8 cellular contexts compared by ENCODE assay signal in genomic region chr17:76264755-76265623, GRCh38. TPM values are rescaled to one million over a fixed set of nuclear protein-coding genes. Genes with fewer than 3 reads are reported as not detected.
DNase-seq lines count a peak whose midpoint lies in the region; ATAC-seq and TF ChIP-seq lines count a peak whose summit lies in the region.

Gene UBALD2 (plus strand): TSS chr17:76265348. CDS start chr17:76265506, 158 bp downstream.

- peak; percentile 76 for TF ChIP-seq POLR2A in erythroblast (IDR thresholded peaks at IDR 0.05; ENCODE audit: low read length)

- no peaks in the 10 kb centered on the region for H3K27me3 ChIP-seq in mucosa of rectum (ENCODE audit: control insufficient read depth in 2 of 2, insufficient read depth in 2 of 2, low read length in 2 of 2)

- H3K27ac ChIP-seq in mucosa of rectum (ENCODE audit: low read depth in 2 of 2, low read length in 2 of 2), result peak within 1 kb of the TSS; percentile 93 to 95

- H3K36me3 Mint-ChIP-seq in activated T-cell treated with anti-CD3 and anti-CD28 coated beads, Interleukin-2, amount 50 U/mL, for 24 hours (ENCODE audit: low read depth), result peaks cover 40% of the 10 kb centered on the region

- H3K4me1 ChIP-seq in mucosa of rectum (ENCODE audit: control insufficient read depth in 2 of 2, insufficient read depth in 2 of 2, low read length in 2 of 2), result peaks cover 75% of the 10 kb centered on the region in 2 donors

- peaks cover 62% of the 10 kb centered on the region for H3K4me1 Mint-ChIP-seq in activated T-cell treated with anti-CD3 and anti-CD28 coated beads, Interleukin-2, amount 50 U/mL, for 24 hours (ENCODE audit: low read depth)

- peak; percentile 96 for DNase-seq in DMS153 treated with DMSO at 0.1 percent for 48 hours (lab: John Stamatoyannopoulos, UW; ENCODE audit: unreplicated experiment)
- DNase-seq in KBM-7, result peak; percentile 100
- peak; percentile 98 for DNase-seq in activated T-cell treated with anti-CD3 and anti-CD28 coated beads, Interleukin-2, amount 50 U/mL, for 24 hours
- peak; percentile 99 for DNase-seq in erythroblast (lab: John Stamatoyannopoulos, UW)
- peak; percentile 99 for DNase-seq in stimulated activated CD8-positive, alpha-beta memory T cell treated with anti-CD3 and anti-CD28 coated beads, Interleukin-4, amount 100 ng/mL, for 48 hours

- peak within 1 kb of the TSS; percentile 92 for H3K4me3 Mint-ChIP-seq in activated T-cell treated with anti-CD3 and anti-CD28 coated beads, Interleukin-2, amount 50 U/mL, for 24 hours

- H3K36me3 ChIP-seq in mucosa of rectum (ENCODE audit: control insufficient read depth in 2 of 2, insufficient read depth in 2 of 2, low read length in 2 of 2), result peaks cover 12 to 13% of the 10 kb centered on the region in 2 donors

- ATAC-seq in GM21717 (IDR thresholded peaks at IDR 0.05; ENCODE audit: unreplicated experiment), result peak; percentile 66

- H3K9me3 Mint-ChIP-seq in activated T-cell treated with anti-CD3 and anti-CD28 coated beads, Interleukin-2, amount 50 U/mL, for 24 hours, result no peaks in the 10 kb centered on the region

- H3K27ac Mint-ChIP-seq in activated T-cell treated with anti-CD3 and anti-CD28 coated beads, Interleukin-2, amount 50 U/mL, for 24 hours, result peak within 1 kb of the TSS; percentile 99

- in situ Hi-C loops in KBM-7 (cut with MboI; ENCODE audit: low pct_unique_long_range_greater_than_20kb, low sequenced_read_pairs), result no loop called here

- peak within 1 kb of the TSS; percentile 60 to 89 for H3K4me3 ChIP-seq in mucosa of rectum (ENCODE audit: low read length in 2 of 2)

- H3K9me3 ChIP-seq in mucosa of rectum (ENCODE audit: control insufficient read depth in 2 of 2, low read length in 2 of 2), result no peaks in the 10 kb centered on the region

- no peaks in the 10 kb centered on the region for H3K27me3 Mint-ChIP-seq in activated T-cell treated with anti-CD3 and anti-CD28 coated beads, Interleukin-2, amount 50 U/mL, for 24 hours

- peak within 1 kb of the TSS; percentile 85 to 86 for H3K9ac ChIP-seq in mucosa of rectum (ENCODE audit: low read depth in 1 of 2, low read length in 2 of 2)

TF ChIP-seq in PFSK-1, 5 proteins besides CTCF, POLR2A, EP300 and RAD21:
- TF ChIP-seq TAF1 (IDR thresholded peaks at IDR 0.05; ENCODE audit: borderline replicate concordance, insufficient read depth, low read length), result peak; percentile 78; the same call in 1 of the 2 replicates
- TF ChIP-seq SIN3A (IDR thresholded peaks at IDR 0.05; ENCODE audit: borderline replicate concordance, insufficient read depth, low read length), result peak; percentile 97
- no peak for TF ChIP-seq FOXP2 (optimal IDR thresholded peaks at IDR 0.05; ENCODE audit: borderline replicate concordance, extremely low read depth, extremely low read length, insufficient read depth)
- TF ChIP-seq, protein P1, sequence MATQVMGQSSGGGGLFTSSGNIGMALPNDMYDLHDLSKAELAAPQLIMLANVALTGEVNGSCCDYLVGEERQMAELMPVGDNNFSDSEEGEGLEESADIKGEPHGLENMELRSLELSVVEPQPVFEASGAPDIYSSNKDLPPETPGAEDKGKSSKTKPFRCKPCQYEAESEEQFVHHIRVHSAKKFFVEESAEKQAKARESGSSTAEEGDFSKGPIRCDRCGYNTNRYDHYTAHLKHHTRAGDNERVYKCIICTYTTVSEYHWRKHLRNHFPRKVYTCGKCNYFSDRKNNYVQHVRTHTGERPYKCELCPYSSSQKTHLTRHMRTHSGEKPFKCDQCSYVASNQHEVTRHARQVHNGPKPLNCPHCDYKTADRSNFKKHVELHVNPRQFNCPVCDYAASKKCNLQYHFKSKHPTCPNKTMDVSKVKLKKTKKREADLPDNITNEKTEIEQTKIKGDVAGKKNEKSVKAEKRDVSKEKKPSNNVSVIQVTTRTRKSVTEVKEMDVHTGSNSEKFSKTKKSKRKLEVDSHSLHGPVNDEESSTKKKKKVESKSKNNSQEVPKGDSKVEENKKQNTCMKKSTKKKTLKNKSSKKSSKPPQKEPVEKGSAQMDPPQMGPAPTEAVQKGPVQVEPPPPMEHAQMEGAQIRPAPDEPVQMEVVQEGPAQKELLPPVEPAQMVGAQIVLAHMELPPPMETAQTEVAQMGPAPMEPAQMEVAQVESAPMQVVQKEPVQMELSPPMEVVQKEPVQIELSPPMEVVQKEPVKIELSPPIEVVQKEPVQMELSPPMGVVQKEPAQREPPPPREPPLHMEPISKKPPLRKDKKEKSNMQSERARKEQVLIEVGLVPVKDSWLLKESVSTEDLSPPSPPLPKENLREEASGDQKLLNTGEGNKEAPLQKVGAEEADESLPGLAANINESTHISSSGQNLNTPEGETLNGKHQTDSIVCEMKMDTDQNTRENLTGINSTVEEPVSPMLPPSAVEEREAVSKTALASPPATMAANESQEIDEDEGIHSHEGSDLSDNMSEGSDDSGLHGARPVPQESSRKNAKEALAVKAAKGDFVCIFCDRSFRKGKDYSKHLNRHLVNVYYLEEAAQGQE (IDR thresholded peaks at IDR 0.05; ENCODE audit: insufficient read depth in 1 of 2, low read depth in 2 of 2, low read length in 2 of 2), result 0 out of 4 replicates have a peak, but pooled peaks of 1 of the 2 experiments have one; percentile 5
- peak; percentile 75 for TF ChIP-seq POLR2AphosphoS5 (IDR thresholded peaks at IDR 0.05; ENCODE audit: low read depth, low read length)
TF ChIP-seq in PFSK-1: peak in this region for 4.

RNA-seq across cellular contexts. Expression of gene UBALD2, which starts in this region (rescaled TPM):
- polyA plus RNA-seq in PFSK-1 (2012; ENCODE audit: insufficient read length, low read depth), result 785 TPM

Comparison
In these comparisons a context has a peak if more than half of its experiments do, and no peak if none do; other contexts are left out.
1. Peak in every context shown above with its lines: DNase-seq, ATAC-seq, H3K4me3 ChIP-seq and H3K27ac ChIP-seq.